ENCODE assay signal across 2 cellular contexts in genomic region chr9:12060811-12061210, GRCh38.
TF ChIP-seq lines count a peak whose summit lies in the region.

No MANE protein-coding gene starts in this region.

TF ChIP-seq in liver, 16 proteins besides CTCF, POLR2A, EP300 and RAD21 (continued from another document):
- no peak for TF ChIP-seq ATF3 (IDR thresholded peaks at IDR 0.05)

TF ChIP-seq in HepG2, 621 proteins besides CTCF, POLR2A, EP300 and RAD21 (continued from another document):
- no peak for TF ChIP-seq CREM (IDR thresholded peaks at IDR 0.05)
- TF ChIP-seq CREM (CRISPR knock-in tag; IDR thresholded peaks at IDR 0.05): no peak
- no peak for TF ChIP-seq PBX2 (CRISPR knock-in tag; IDR thresholded peaks at IDR 0.05)
- no peak for TF ChIP-seq ZNF382 (CRISPR knock-in tag; IDR thresholded peaks at IDR 0.05; ENCODE audit: borderline replicate concordance)
- TF ChIP-seq ZNF44 (CRISPR knock-in tag; IDR thresholded peaks at IDR 0.05): no peak
- TF ChIP-seq FOXO1 (CRISPR knock-in tag; IDR thresholded peaks at IDR 0.05): no peak
- no peak for TF ChIP-seq HES4 (CRISPR knock-in tag; IDR thresholded peaks at IDR 0.05; ENCODE audit: borderline replicate concordance)
- no peak for TF ChIP-seq ZNF550 (CRISPR knock-in tag; IDR thresholded peaks at IDR 0.05; ENCODE audit: borderline replicate concordance)
- TF ChIP-seq ZNF619 (CRISPR knock-in tag; IDR thresholded peaks at IDR 0.05): no peak
- no peak for TF ChIP-seq NFIC (IDR thresholded peaks at IDR 0.05; ENCODE audit: low read length)
- TF ChIP-seq ZNF790 (CRISPR knock-in tag; IDR thresholded peaks at IDR 0.05; ENCODE audit: borderline replicate concordance): no peak
- no peak for TF ChIP-seq REL (CRISPR knock-in tag; conservative IDR thresholded peaks at IDR 0.05)
- TF ChIP-seq SNAI1 (CRISPR knock-in tag; IDR thresholded peaks at IDR 0.05; ENCODE audit: borderline replicate concordance): no peak
- TF ChIP-seq SIN3B (IDR thresholded peaks at IDR 0.05; ENCODE audit: low read length): no peak
- no peak for TF ChIP-seq SP2 (CRISPR knock-in tag; IDR thresholded peaks at IDR 0.05)
- TF ChIP-seq, protein P1, sequence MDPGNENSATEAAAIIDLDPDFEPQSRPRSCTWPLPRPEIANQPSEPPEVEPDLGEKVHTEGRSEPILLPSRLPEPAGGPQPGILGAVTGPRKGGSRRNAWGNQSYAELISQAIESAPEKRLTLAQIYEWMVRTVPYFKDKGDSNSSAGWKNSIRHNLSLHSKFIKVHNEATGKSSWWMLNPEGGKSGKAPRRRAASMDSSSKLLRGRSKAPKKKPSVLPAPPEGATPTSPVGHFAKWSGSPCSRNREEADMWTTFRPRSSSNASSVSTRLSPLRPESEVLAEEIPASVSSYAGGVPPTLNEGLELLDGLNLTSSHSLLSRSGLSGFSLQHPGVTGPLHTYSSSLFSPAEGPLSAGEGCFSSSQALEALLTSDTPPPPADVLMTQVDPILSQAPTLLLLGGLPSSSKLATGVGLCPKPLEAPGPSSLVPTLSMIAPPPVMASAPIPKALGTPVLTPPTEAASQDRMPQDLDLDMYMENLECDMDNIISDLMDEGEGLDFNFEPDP (CRISPR knock-in tag; conservative IDR thresholded peaks at IDR 0.05): no peak
